Comparison of ENCODE assay signal across 24 cellular contexts in genomic region chr9:136995370-136995769, GRCh38. TPM values are rescaled to one million over a fixed set of nuclear protein-coding genes. Genes with fewer than 3 reads are reported as not detected.
DNase-seq lines count a peak whose midpoint lies in the region; ATAC-seq and TF ChIP-seq lines count a peak whose summit lies in the region.
"Had no signal": no experiment of that assay in that cellular context is flagged by ENCODE, and none has a peak within 500 bp of the region (broad histone marks: within the 10 kb centered on the region; RNA-seq: fewer than 3 reads in every experiment).

No MANE protein-coding gene starts in this region.

- H3K9me3 ChIP-seq in skeletal muscle satellite cell (replicated peaks; ENCODE audit: low read length) = no peaks in the 10 kb centered on the region
- H3K9me3 ChIP-seq: adrenal gland, psoas muscle had no signal

- H3K9me3 Mint-ChIP-seq in stimulated activated memory B cell treated with anti-CD40 and anti-IgM and Interleukin-4, amounts not matched to agents 10 μg/mL and 1 μg/mL and 100 μg/mL, for 72 hours = no peaks in the 10 kb centered on the region
- H3K9me3 Mint-ChIP-seq: nephron had no signal

- no peak overlapping the region for H3K9ac ChIP-seq in skeletal muscle satellite cell (ENCODE audit: low read depth, low read length)

- intact Hi-C loops in posterior vena cava (cut with DNase I) = no loop called here

- peaks cover 11% of the 10 kb centered on the region for H3K79me2 ChIP-seq in ACC112 (ENCODE audit: control insufficient read depth, insufficient read depth, low read length, unreplicated experiment)

- peaks cover 62% of the 10 kb centered on the region for H3K4me1 Mint-ChIP-seq in stimulated activated memory B cell treated with anti-CD40 and anti-IgM and Interleukin-4, amounts not matched to agents 10 μg/mL and 1 μg/mL and 100 μg/mL, for 72 hours

- no peak for TF ChIP-seq CTCF in brain microvascular endothelial cell (IDR thresholded peaks at IDR 0.05; ENCODE audit: low read depth, low read length, missing control alignments)

- in situ Hi-C loops in brain microvascular endothelial cell (cut with HindIII; ENCODE audit: low pct_ligation_motif_present, low sequenced_read_pairs) = no loop called here

- ATAC-seq in stimulated activated memory B cell treated with anti-CD40 and anti-IgM and Interleukin-4, amounts not matched to agents 10 μg/mL and 1 μg/mL and 100 μg/mL, for 72 hours = no peak
- ATAC-seq in GM19351 (IDR thresholded peaks at IDR 0.05; ENCODE audit: unreplicated experiment) (no peak), GM18511 (IDR thresholded peaks at IDR 0.05; ENCODE audit: unreplicated experiment) (no peak)
- ATAC-seq: activated CD8-positive, alpha-beta memory T cell treated with anti-CD3 and anti-CD28 coated beads, Interleukin-2, amount 10 ng/mL, durations not matched to agents 7 days and 5 days; psoas muscle had no signal

- H3K4me3 Mint-ChIP-seq in stimulated activated memory B cell treated with anti-CD40 and anti-IgM and Interleukin-4, amounts not matched to agents 10 μg/mL and 1 μg/mL and 100 μg/mL, for 72 hours = no peak overlapping the region

- no peaks in the 10 kb centered on the region for H3K36me3 Mint-ChIP-seq in stimulated activated memory B cell treated with anti-CD40 and anti-IgM and Interleukin-4, amounts not matched to agents 10 μg/mL and 1 μg/mL and 100 μg/mL, for 72 hours

- H3K36me3 ChIP-seq in ACC112 (ENCODE audit: insufficient read depth, low read length) = no peaks in the 10 kb centered on the region
- H3K36me3 ChIP-seq in brain microvascular endothelial cell (replicated peaks) = no peaks in the 10 kb centered on the region
- no peaks in the 10 kb centered on the region for H3K36me3 ChIP-seq in skeletal muscle satellite cell (ENCODE audit: insufficient read depth, low read length)
- H3K36me3 ChIP-seq: adrenal gland had no signal

- no peaks in the 10 kb centered on the region for H3K27me3 ChIP-seq in ACC112 (ENCODE audit: insufficient read depth, low read length)
- H3K27me3 ChIP-seq in brain microvascular endothelial cell (replicated peaks) = no peaks in the 10 kb centered on the region
- H3K27me3 ChIP-seq in skeletal muscle satellite cell (ENCODE audit: control insufficient read depth, insufficient read depth, low read length) = no peaks in the 10 kb centered on the region
- H3K27me3 ChIP-seq: adrenal gland had no signal

- DNase-seq in GM03348 (ENCODE audit: low spot score) = peak; percentile 31
- no peak for DNase-seq in brain microvascular endothelial cell
- no peak for DNase-seq in posterior vena cava (ENCODE audit: low spot score)
- DNase-seq: activated CD4-positive, CD25-positive, alpha-beta regulatory T cell treated with anti-CD3 and anti-CD28 coated beads, Interleukin-2, amount 50 U/mL, for 72 hours; activated CD8-positive, alpha-beta memory T cell treated with anti-CD3 and anti-CD28 coated beads, Interleukin-2, amount 10 ng/mL, durations not matched to agents 7 days and 5 days; effector memory CD4-positive, alpha-beta T cell; mesendoderm; NCI-H1417 treated with DMSO at 0.1 percent for 48 hours; NCI-H2171 treated with DMSO at 0.1 percent for 48 hours; NCI-H748 treated with DMSO at 0.1 percent for 48 hours; PC-3; psoas muscle; stimulated activated naive CD4-positive, alpha-beta T cell treated with Interleukin-2 at 50 U/mL for 16 hours; T-helper 9 cell had no signal

- no peak overlapping the region for H2AFZ ChIP-seq in ACC112 (ENCODE audit: low read length, unreplicated experiment)

- H3K4me1 ChIP-seq in ACC112 (ENCODE audit: control insufficient read depth, insufficient read depth, low read length, unreplicated experiment) (peaks cover 37% of the 10 kb centered on the region), skeletal muscle satellite cell (ENCODE audit: control insufficient read depth, insufficient read depth, low read length) (peaks cover 59% of the 10 kb centered on the region)

- H3K27me3 Mint-ChIP-seq in stimulated activated memory B cell treated with anti-CD40 and anti-IgM and Interleukin-4, amounts not matched to agents 10 μg/mL and 1 μg/mL and 100 μg/mL, for 72 hours = peaks cover 10% of the 10 kb centered on the region
- H3K27me3 Mint-ChIP-seq: activated CD8-positive, alpha-beta memory T cell treated with anti-CD3 and anti-CD28 coated beads, Interleukin-2, amount 10 ng/mL, durations not matched to agents 7 days and 5 days had no signal

- peak overlapping the region; percentile 80 for H3K4me2 ChIP-seq in skeletal muscle satellite cell (ENCODE audit: low read length)

- H3K4me3 ChIP-seq in ACC112 (ENCODE audit: low read depth, low read length) = peak overlapping the region; percentile 18
- peak overlapping the region; percentile 17 for H3K4me3 ChIP-seq in brain microvascular endothelial cell (ENCODE audit: low read depth, low read length)
- no peak overlapping the region for H3K4me3 ChIP-seq in skeletal muscle satellite cell (ENCODE audit: low read length)
- H3K4me3 ChIP-seq: adrenal gland, psoas muscle had no signal

- no peak overlapping the region for H3K27ac Mint-ChIP-seq in stimulated activated memory B cell treated with anti-CD40 and anti-IgM and Interleukin-4, amounts not matched to agents 10 μg/mL and 1 μg/mL and 100 μg/mL, for 72 hours
- H3K27ac Mint-ChIP-seq: nephron had no signal

- no peak overlapping the region for H3K27ac ChIP-seq in ACC112 (ENCODE audit: low read depth, low read length)
- H3K27ac ChIP-seq in brain microvascular endothelial cell = no peak overlapping the region
- H3K27ac ChIP-seq: adrenal gland, C4-2B, psoas muscle had no signal

RNA-seq across cellular contexts. Expression of gene CLIC3, which starts 1.0 kb away (rescaled TPM):
- total RNA-seq in skeletal muscle satellite cell (2012; rRNA removed) = 0.44 and 0.51 TPM in 2 replicates
- 1 to 10 TPM; 1.9 to 3.8 TPM for total RNA-seq in posterior vena cava
- total RNA-seq: cerebellum had no signal

RNA-seq across cellular contexts. Expression of gene PAXX, which starts 3.1 kb away (rescaled TPM):
- total RNA-seq in skeletal muscle satellite cell (2012; rRNA removed) = 16.0 and 18.1 TPM in 2 replicates
- 10 to 100 TPM; 23.1 to 25.4 TPM for total RNA-seq in posterior vena cava

RNA-seq across cellular contexts. Expression of gene LCNL1, which starts 12.6 kb away (rescaled TPM):
- 0.51 and 0.66 TPM in 2 replicates for total RNA-seq in skeletal muscle satellite cell (2012; rRNA removed)
- total RNA-seq in posterior vena cava = 1 to 10 TPM; 2.0 to 2.4 TPM
- total RNA-seq: HT-29, PC-3 had no signal

RNA-seq across cellular contexts. Expression of gene PTGDS, which starts 18.1 kb away (rescaled TPM):
- 4.8 and 63.1 TPM in 2 replicates for total RNA-seq in skeletal muscle satellite cell (2012; rRNA removed)
- 100 to 1,000 TPM; 475 to 547 TPM for total RNA-seq in posterior vena cava
- total RNA-seq: HT-29, PC-3 had no signal

RNA-seq across cellular contexts. Expression of gene ABCA2, which starts 32.7 kb away (rescaled TPM):
- total RNA-seq in skeletal muscle satellite cell (2012; rRNA removed) = 12.7 and 20.3 TPM in 2 replicates
- 10 to 100 TPM; 30.8 to 32.8 TPM for total RNA-seq in posterior vena cava
